Comparison of ENCODE assay signal across 8 cellular contexts in genomic region chr7:139109188-139109982, GRCh38. TPM values are rescaled to one million over a fixed set of nuclear protein-coding genes. Genes with fewer than 3 reads are reported as not detected.
DNase-seq lines count a peak whose midpoint lies in the region; ATAC-seq, FAIRE-seq and TF ChIP-seq lines count a peak whose summit lies in the region.

ZC3HAV1 (minus strand) TSS chr7:139109720; CDS start chr7:139109331, 389 bp downstream.

- FAIRE-seq in RCC 7860 (lab: Jason Lieb, UNC), result peak; percentile 14

- H3K9me3 Mint-ChIP-seq in activated T-cell treated with anti-CD3 and anti-CD28 coated beads, Interleukin-2, amount 50 U/mL, for 72 hours, result peaks cover 3 to 4% of the 10 kb centered on the region in 2 donors
- peaks cover 0 to 12% (median 4%) of the 10 kb centered on the region in 11 donors for H3K9me3 Mint-ChIP-seq in naive thymus-derived CD4-positive, alpha-beta T cell
- H3K9me3 Mint-ChIP-seq in stimulated activated memory B cell treated with anti-CD40 and anti-IgM and Interleukin-4, amounts not matched to agents 10 μg/mL and 1 μg/mL and 100 μg/mL, for 72 hours, result peaks cover 4% of the 10 kb centered on the region

- intact Hi-C loops in esophagus squamous epithelium (cut with DNase I), result no loop called here
- intact Hi-C loops in naive thymus-derived CD4-positive, alpha-beta T cell (cut with micrococcal nuclease), result loop anchor here (1.0 to 10.0 kb wide), 11 partner anchors 9 to 1265 kb away; partner anchors contain the start of genes UBN2 (in 2 of the 2) and LUC7L2 (in 1 of the 2)

- DNase-seq in DMS153 (lab: John Stamatoyannopoulos, UW) (peak; percentile 65), HuH-7.5 (ENCODE audit: low spot score) (peak; percentile 83), RCC 7860 (ENCODE audit: low spot score) (peak; percentile 85), esophagus squamous epithelium (lab: John Stamatoyannopoulos, UW) (peak; percentile 50)
- DNase-seq in activated T-cell treated with anti-CD3 and anti-CD28 coated beads, Interleukin-2, amount 50 U/mL, for 72 hours, result peak; percentile 86 to 89
- DNase-seq in naive thymus-derived CD4-positive, alpha-beta T cell, result peak; percentile 68 to 94 (median 90)

- peak within 1 kb of the TSS; percentile 96 to 99 (median 98) for H3K27ac ChIP-seq in esophagus squamous epithelium
- peak within 1 kb of the TSS; percentile 93 for H3K27ac ChIP-seq in naive thymus-derived CD4-positive, alpha-beta T cell (ENCODE audit: low read depth, low read length)

- H3K27me3 Mint-ChIP-seq in activated T-cell treated with anti-CD3 and anti-CD28 coated beads, Interleukin-2, amount 50 U/mL, for 72 hours (ENCODE audit: low read depth), result no peaks in the 10 kb centered on the region
- no peaks in the 10 kb centered on the region for H3K27me3 Mint-ChIP-seq in naive thymus-derived CD4-positive, alpha-beta T cell
- H3K27me3 Mint-ChIP-seq in stimulated activated memory B cell treated with anti-CD40 and anti-IgM and Interleukin-4, amounts not matched to agents 10 μg/mL and 1 μg/mL and 100 μg/mL, for 72 hours, result no peaks in the 10 kb centered on the region

- TF ChIP-seq CTCF in esophagus squamous epithelium (IDR thresholded peaks at IDR 0.05), result peak in 3 of 6 experiments; percentile 3 to 22 (median 19)

- H3K27ac Mint-ChIP-seq in activated T-cell treated with anti-CD3 and anti-CD28 coated beads, Interleukin-2, amount 50 U/mL, for 72 hours, result peak within 1 kb of the TSS; percentile 97
- H3K27ac Mint-ChIP-seq in naive thymus-derived CD4-positive, alpha-beta T cell, result peak within 1 kb of the TSS; percentile 96 to 100 (median 98)
- H3K27ac Mint-ChIP-seq in stimulated activated memory B cell treated with anti-CD40 and anti-IgM and Interleukin-4, amounts not matched to agents 10 μg/mL and 1 μg/mL and 100 μg/mL, for 72 hours, result peak within 1 kb of the TSS; percentile 94

- no peaks in the 10 kb centered on the region for H3K27me3 ChIP-seq in esophagus squamous epithelium
- H3K27me3 ChIP-seq in naive thymus-derived CD4-positive, alpha-beta T cell (ENCODE audit: control insufficient read depth in 2 of 2, insufficient read depth in 2 of 2, low read length in 2 of 2), result no peaks in the 10 kb centered on the region

- peak; percentile 68 for ATAC-seq in GM21526 (IDR thresholded peaks at IDR 0.05; ENCODE audit: low FRiP score, unreplicated experiment)
- peak; percentile 75 to 76 for ATAC-seq in activated T-cell treated with anti-CD3 and anti-CD28 coated beads, Interleukin-2, amount 50 U/mL, for 72 hours (replicated peaks in 1 of 2)
- peak; percentile 91 for ATAC-seq in naive thymus-derived CD4-positive, alpha-beta T cell
- peak; percentile 89 for ATAC-seq in stimulated activated memory B cell treated with anti-CD40 and anti-IgM and Interleukin-4, amounts not matched to agents 10 μg/mL and 1 μg/mL and 100 μg/mL, for 72 hours

- H3K9me3 ChIP-seq in esophagus squamous epithelium, result no peaks in the 10 kb centered on the region
- no peaks in the 10 kb centered on the region for H3K9me3 ChIP-seq in naive thymus-derived CD4-positive, alpha-beta T cell (ENCODE audit: control insufficient read depth in 2 of 3, low read length in 3 of 3)

- H3K36me3 ChIP-seq in esophagus squamous epithelium, result no peaks in the 10 kb centered on the region
- H3K36me3 ChIP-seq in naive thymus-derived CD4-positive, alpha-beta T cell (ENCODE audit: control insufficient read depth in 2 of 3, insufficient read depth in 3 of 3, low read length in 3 of 3), result peaks cover 0 to 21% (median 0%) of the 10 kb centered on the region in 3 experiments

- TF ChIP-seq POLR2A in esophagus squamous epithelium (IDR thresholded peaks at IDR 0.05), result peak in 3 of 4 donors; percentile 28 to 86 (median 71)

- POLR2A ChIA-PET in naive thymus-derived CD4-positive, alpha-beta T cell (lab: Charles Lee), result interaction anchor here (0.6 to 2.1 kb wide), 12 partner anchors 9 to 35 kb away, joined by 3 to 29 read pairs (median 4); no protein-coding TSS in a partner anchor

- H3K4me3 ChIP-seq in esophagus squamous epithelium, result peak within 1 kb of the TSS; percentile 77 to 97 (median 96)
- H3K4me3 ChIP-seq in naive thymus-derived CD4-positive, alpha-beta T cell (ENCODE audit: low read length), result peak within 1 kb of the TSS; percentile 80

- peak within 1 kb of the TSS; percentile 94 to 100 for H3K4me3 Mint-ChIP-seq in activated T-cell treated with anti-CD3 and anti-CD28 coated beads, Interleukin-2, amount 50 U/mL, for 72 hours
- H3K4me3 Mint-ChIP-seq in naive thymus-derived CD4-positive, alpha-beta T cell, result peak within 1 kb of the TSS; percentile 92 to 100 (median 98)
- H3K4me3 Mint-ChIP-seq in stimulated activated memory B cell treated with anti-CD40 and anti-IgM and Interleukin-4, amounts not matched to agents 10 μg/mL and 1 μg/mL and 100 μg/mL, for 72 hours, result peak within 1 kb of the TSS; percentile 98

- WGBS in esophagus squamous epithelium, 2 donors, result 0% methylated on average over 12 to 13 of the region's 68 CpGs

- H3K4me1 Mint-ChIP-seq in activated T-cell treated with anti-CD3 and anti-CD28 coated beads, Interleukin-2, amount 50 U/mL, for 72 hours (ENCODE audit: low read depth), result peaks cover 38% of the 10 kb centered on the region
- peaks cover 24 to 49% (median 42%) of the 10 kb centered on the region in 7 donors for H3K4me1 Mint-ChIP-seq in naive thymus-derived CD4-positive, alpha-beta T cell
- peaks cover 31% of the 10 kb centered on the region for H3K4me1 Mint-ChIP-seq in stimulated activated memory B cell treated with anti-CD40 and anti-IgM and Interleukin-4, amounts not matched to agents 10 μg/mL and 1 μg/mL and 100 μg/mL, for 72 hours

- H3K36me3 Mint-ChIP-seq in activated T-cell treated with anti-CD3 and anti-CD28 coated beads, Interleukin-2, amount 50 U/mL, for 72 hours (ENCODE audit: insufficient read depth in 2 of 2), result peaks cover 14 to 33% of the 10 kb centered on the region in 2 donors
- H3K36me3 Mint-ChIP-seq in naive thymus-derived CD4-positive, alpha-beta T cell, result peaks cover 8 to 37% (median 25%) of the 10 kb centered on the region in 5 donors
- peaks cover 26% of the 10 kb centered on the region for H3K36me3 Mint-ChIP-seq in stimulated activated memory B cell treated with anti-CD40 and anti-IgM and Interleukin-4, amounts not matched to agents 10 μg/mL and 1 μg/mL and 100 μg/mL, for 72 hours

- H3K4me1 ChIP-seq in esophagus squamous epithelium, result peaks cover 10 to 64% (median 12%) of the 10 kb centered on the region in 3 donors
- peaks cover 13 to 22% of the 10 kb centered on the region in 2 donors for H3K4me1 ChIP-seq in naive thymus-derived CD4-positive, alpha-beta T cell (ENCODE audit: control insufficient read depth in 2 of 2, insufficient read depth in 2 of 2, low read length in 2 of 2)

- CTCF ChIA-PET in naive thymus-derived CD4-positive, alpha-beta T cell (lab: Charles Lee), result interaction anchor here (0.6 to 0.9 kb wide), 2 partner anchors 14 to 24 kb away, joined by 3 to 4 read pairs; a partner anchor contains a TSS

RNA-seq across cellular contexts. Expression of gene ZC3HAV1, which starts in this region (rescaled TPM):
- 100 to 1,000 TPM in 1 of 2 donors, 10 to 100 TPM in 1; 78.1 to 114 TPM for total RNA-seq in activated T-cell treated with anti-CD3 and anti-CD28 coated beads, Interleukin-2, amount 50 U/mL, for 72 hours
- total RNA-seq in esophagus squamous epithelium, result 10 to 100 TPM; 27.7 to 34.7 (median 29.2) TPM
- 100 to 1,000 TPM; 129 to 181 (median 152) TPM for total RNA-seq in naive thymus-derived CD4-positive, alpha-beta T cell
- polyA plus RNA-seq in naive thymus-derived CD4-positive, alpha-beta T cell, result 100 to 1,000 TPM; 165 to 249 TPM

Comparison
In these comparisons a context has a peak if more than half of its experiments do, and no peak if none do; other contexts are left out.
1. Peak in every context shown above with its lines: DNase-seq, ATAC-seq, H3K4me3 ChIP-seq and H3K27ac ChIP-seq.